ENCODE assay signal across 30 cellular contexts in the genomic region with DNA sequence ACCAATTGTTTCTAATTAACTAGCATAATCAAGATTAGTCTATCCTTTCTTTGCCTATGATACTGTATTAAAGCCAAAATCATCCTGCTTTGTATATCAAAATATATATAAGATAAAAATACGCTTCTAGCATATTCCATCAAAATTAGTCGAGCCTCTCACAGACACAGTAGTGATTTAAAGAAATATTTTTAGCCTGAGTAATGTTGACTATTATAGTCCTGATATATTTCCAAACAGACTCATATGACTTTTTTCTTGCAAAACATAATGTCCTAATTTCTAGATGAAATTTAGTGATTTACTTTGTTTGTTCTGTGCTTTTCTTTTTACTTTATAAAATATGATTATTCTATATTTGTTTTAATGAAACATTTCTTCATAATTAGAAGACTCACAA. TPM values are rescaled to one million over a fixed set of nuclear protein-coding genes. Genes with fewer than 3 reads are reported as not detected.
DNase-seq lines count a peak whose midpoint lies in the region; FAIRE-seq and TF ChIP-seq lines count a peak whose summit lies in the region.
"Had no signal": no experiment of that assay in that cellular context is flagged by ENCODE, and none has a peak within 500 bp of the region (broad histone marks: within the 10 kb centered on the region; RNA-seq: fewer than 3 reads in every experiment).

No MANE protein-coding gene starts in this region.

- H3K36me3 Mint-ChIP-seq in endodermal cell (ENCODE audit: low read depth): no peaks in the 10 kb centered on the region
- H3K36me3 Mint-ChIP-seq: activated CD4-positive, alpha-beta memory T cell treated with anti-CD3 and anti-CD28 coated beads for 36 hours; CD8-positive, alpha-beta memory T cell had no signal

- intact Hi-C loops in thyroid gland (cut with DNase I): no loop called here

- H3K9ac ChIP-seq in endodermal cell (ENCODE audit: extremely low read depth, low read length, poor library complexity, severe bottlenecking): no peak overlapping the region

- H3K4me1 ChIP-seq in suprapubic skin: no peaks in the 10 kb centered on the region
- H3K4me1 ChIP-seq in thyroid gland: no peaks in the 10 kb centered on the region
- H3K4me1 ChIP-seq in endodermal cell (ENCODE audit: control insufficient read depth, insufficient read depth, low read length): no peaks in the 10 kb centered on the region

- no peaks in the 10 kb centered on the region for H3K27me3 Mint-ChIP-seq in endodermal cell (ENCODE audit: insufficient read depth)
- H3K27me3 Mint-ChIP-seq: activated CD4-positive, alpha-beta memory T cell treated with anti-CD3 and anti-CD28 coated beads for 36 hours had no signal

- H3K4me3 ChIP-seq in bronchial epithelial cell (ENCODE audit: low read depth, low read length): no peak overlapping the region
- H3K4me3 ChIP-seq in suprapubic skin: no peak overlapping the region
- H3K4me3 ChIP-seq in thyroid gland (replicated peaks in 1 of 3): no peak overlapping the region
- H3K4me3 ChIP-seq in endodermal cell (ENCODE audit: low read length): no peak overlapping the region
- H3K4me3 ChIP-seq: GM23338 had no signal

- DNase-seq in ELR (ENCODE audit: low read depth) (peak; percentile 22), bronchial epithelial cell (ENCODE audit: low read depth) (peak; percentile 15), frontal cortex (ENCODE audit: low spot score in 2 of 2) (no peak), suprapubic skin (ENCODE audit: low spot score in 2 of 2) (no peak), thyroid gland (no peak), NCI-H1930 (lab: John Stamatoyannopoulos, UW) (no peak), endodermal cell (no peak)
- DNase-seq: ACHN; activated CD4-positive, alpha-beta memory T cell treated with anti-CD3 and anti-CD28 coated beads for 36 hours; activated CD4-positive, alpha-beta T cell treated with anti-CD3 and anti-CD28 coated beads for 1 hour; activated CD8-positive, alpha-beta memory T cell treated with anti-CD3 and anti-CD28 coated beads, Interleukin-2, amount 50 U/mL, for 4 hours; activated naive CD4-positive, alpha-beta T cell treated with anti-CD3 and anti-CD28 coated beads for 36 hours; amniotic stem cell; CD8-positive, alpha-beta memory T cell; DMS 273 treated with DMSO at 0.1 percent for 48 hours; effector CD8-positive, alpha-beta T cell; foreskin melanocyte; left colon; NCI-H1436; NCI-H2081 treated with DMSO at 0.1 percent for 48 hours; NCI-H2227 treated with DMSO at 0.1 percent for 48 hours; NCI-H526; Right ventricle myocardium superior; stimulated activated naive CD4-positive, alpha-beta T cell; T-helper 17 cell had no signal

- TF ChIP-seq CTCF in bronchial epithelial cell (IDR thresholded peaks at IDR 0.05; ENCODE audit: insufficient read depth, low read length, severe bottlenecking) (no peak), suprapubic skin (IDR thresholded peaks at IDR 0.05) (no peak), thyroid gland (IDR thresholded peaks at IDR 0.05) (no peak), endodermal cell (conservative IDR thresholded peaks at IDR 0.05) (no peak)

- H3K4me3 Mint-ChIP-seq in endodermal cell: no peak overlapping the region
- H3K4me3 Mint-ChIP-seq: activated CD4-positive, alpha-beta memory T cell treated with anti-CD3 and anti-CD28 coated beads for 36 hours; activated naive CD4-positive, alpha-beta T cell treated with anti-CD3 and anti-CD28 coated beads for 36 hours; activated T-helper 1 cell treated with anti-CD3 and anti-CD28 coated beads, Interleukin-12 subunit alpha, Interleukin-12 subunit beta, Interleukin-2, Interleukin-4 antibody, amounts not matched to agents 30 ng/mL and 10 ng/mL and 1 ng/mL, durations not matched to agents 14 hours and 24 hours and 36 hours; CD8-positive, alpha-beta memory T cell; GM23338; nephron; T-helper 17 cell had no signal

- 60% methylated on average over 2 of the region's 2 CpGs for WGBS in suprapubic skin
- WGBS in thyroid gland, 2 donors: 85 to 86% methylated on average over 2 of the region's 2 CpGs
- no CpG with 5 or more reads among the region's 2 CpGs for WGBS in endodermal cell (ENCODE audit: insufficient coverage in 1 of 2, insufficient read length in 1 of 2), 2 experiments

- no peak for FAIRE-seq in bronchial epithelial cell (lab: Jason Lieb, UNC)
- peak; percentile 85 for FAIRE-seq in frontal cortex (lab: Jason Lieb, UNC)
- FAIRE-seq: colon had no signal

- H3K4me1 Mint-ChIP-seq in endodermal cell: no peaks in the 10 kb centered on the region
- H3K4me1 Mint-ChIP-seq: CD8-positive, alpha-beta memory T cell; GM23338; T-helper 17 cell had no signal

- H3K36me3 ChIP-seq in bronchial epithelial cell (ENCODE audit: control insufficient read depth, insufficient read depth, low read length) (no peaks in the 10 kb centered on the region), suprapubic skin (no peaks in the 10 kb centered on the region), thyroid gland (no peaks in the 10 kb centered on the region), endodermal cell (ENCODE audit: control insufficient read depth, insufficient read depth, low read length) (no peaks in the 10 kb centered on the region)

- H3K27ac ChIP-seq in suprapubic skin (peak overlapping the region; percentile 0), thyroid gland (no peak overlapping the region), endodermal cell (ENCODE audit: low read depth, low read length) (no peak overlapping the region)
- H3K27ac ChIP-seq: epithelial cell of prostate had no signal

- no peaks in the 10 kb centered on the region for H3K9me3 Mint-ChIP-seq in endodermal cell
- H3K9me3 Mint-ChIP-seq: activated CD4-positive, alpha-beta memory T cell treated with anti-CD3 and anti-CD28 coated beads for 36 hours; activated naive CD4-positive, alpha-beta T cell treated with anti-CD3 and anti-CD28 coated beads for 36 hours; activated T-helper 1 cell treated with anti-CD3 and anti-CD28 coated beads, Interleukin-12 subunit alpha, Interleukin-12 subunit beta, Interleukin-2, Interleukin-4 antibody, amounts not matched to agents 30 ng/mL and 10 ng/mL and 1 ng/mL, durations not matched to agents 14 hours and 24 hours and 36 hours; CD8-positive, alpha-beta memory T cell; GM23338; nephron had no signal

- H3K9me3 ChIP-seq in suprapubic skin (no peaks in the 10 kb centered on the region), thyroid gland (no peaks in the 10 kb centered on the region), endodermal cell (ENCODE audit: control insufficient read depth, low read length) (no peaks in the 10 kb centered on the region)

- no peak for TF ChIP-seq EP300 in suprapubic skin (IDR thresholded peaks at IDR 0.05)

- TF ChIP-seq POLR2A in suprapubic skin (IDR thresholded peaks at IDR 0.05) (no peak), thyroid gland (IDR thresholded peaks at IDR 0.05) (no peak)

- no peak overlapping the region for H3K27ac Mint-ChIP-seq in endodermal cell
- H3K27ac Mint-ChIP-seq: activated CD4-positive, alpha-beta memory T cell treated with anti-CD3 and anti-CD28 coated beads for 36 hours; activated naive CD4-positive, alpha-beta T cell treated with anti-CD3 and anti-CD28 coated beads for 36 hours; activated T-helper 1 cell treated with anti-CD3 and anti-CD28 coated beads, Interleukin-12 subunit alpha, Interleukin-12 subunit beta, Interleukin-2, Interleukin-4 antibody, amounts not matched to agents 30 ng/mL and 10 ng/mL and 1 ng/mL, durations not matched to agents 14 hours and 24 hours and 36 hours; CD8-positive, alpha-beta memory T cell; GM23338; nephron; T-helper 17 cell had no signal

- no peaks in the 10 kb centered on the region for H3K27me3 ChIP-seq in bronchial epithelial cell (ENCODE audit: control insufficient read depth, insufficient read depth, low read length)
- no peaks in the 10 kb centered on the region for H3K27me3 ChIP-seq in suprapubic skin
- H3K27me3 ChIP-seq in thyroid gland: no peaks in the 10 kb centered on the region
- H3K27me3 ChIP-seq in endodermal cell (ENCODE audit: control insufficient read depth, insufficient read depth, low read length, poor library complexity, severe bottlenecking): no peaks in the 10 kb centered on the region

RNA-seq across cellular contexts. Expression of a gene that starts 30.9 kb away (rescaled TPM):
- total RNA-seq in bronchial epithelial cell (0.26 and 1.1 TPM in 2 replicates), frontal cortex (2.4 TPM), suprapubic skin (1 to 10 TPM; 1.8 to 4.5 (median 2.8) TPM), thyroid gland (10 to 100 TPM in 2 of 4 donors, 1 to 10 TPM in 2; 2.1 to 16.7 (median 8.9) TPM), endodermal cell (not detected)
- polyA plus RNA-seq in endodermal cell (2013, experiment 1 of 2): 1.1 TPM
- polyA plus RNA-seq in endodermal cell (2013, experiment 2 of 2): 1.4 TPM
- total RNA-seq: activated CD4-positive, alpha-beta memory T cell treated with anti-CD3 and anti-CD28 coated beads for 36 hours; activated naive CD4-positive, alpha-beta T cell treated with anti-CD3 and anti-CD28 coated beads for 36 hours; activated T-helper 1 cell treated with anti-CD3 and anti-CD28 coated beads, Interleukin-12 subunit alpha, Interleukin-12 subunit beta, Interleukin-2, Interleukin-4 antibody, amounts not matched to agents 30 ng/mL and 10 ng/mL and 1 ng/mL, durations not matched to agents 14 hours and 24 hours and 36 hours; CD8-positive, alpha-beta memory T cell; GM23338; T-helper 17 cell had no signal
- polyA plus RNA-seq: CD8-positive, alpha-beta memory T cell; GM23338 had no signal

Comparison
In these comparisons a context has a peak if more than half of its experiments do, and no peak if none do; other contexts are left out.
1. DNase-seq: peak in ELR (single experiment) and bronchial epithelial cell (single experiment); none in frontal cortex (0 of 2), suprapubic skin (0 of 2), thyroid gland (0 of 2), NCI-H1930 (0 of 2) and endodermal cell (single experiment).